ENCODE assay signal across 3 cellular contexts in genomic region chr5:175850165-175850845, GRCh38.
A peak's percentile ranks its signal among the peaks of the same experiment; 100 is the strongest.
TF ChIP-seq lines count a peak whose summit lies in the region.

No MANE protein-coding gene starts in this region.

TF ChIP-seq in A549, 52 proteins besides CTCF, POLR2A, EP300 and RAD21:
- TF ChIP-seq HOXA7 (CRISPR knock-in tag; IDR thresholded peaks at IDR 0.05) (no peak), JUNB (IDR thresholded peaks at IDR 0.05) (no peak), ZC3H11A (IDR thresholded peaks at IDR 0.05) (no peak), ZNF302 (CRISPR knock-in tag; IDR thresholded peaks at IDR 0.05) (no peak), ESRRA (IDR thresholded peaks at IDR 0.05; ENCODE audit: borderline replicate concordance, low read length) (no peak), CBX8 (IDR thresholded peaks at IDR 0.05) (no peak), EHMT2 (IDR thresholded peaks at IDR 0.05; ENCODE audit: low read depth) (no peak), FOSB (CRISPR knock-in tag; IDR thresholded peaks at IDR 0.05) (no peak), GATA3 (IDR thresholded peaks at IDR 0.05; ENCODE audit: borderline replicate concordance) (no peak), NFE2L2 (conservative IDR thresholded peaks at IDR 0.05; ENCODE audit: low read length) (no peak), SREBF2 (IDR thresholded peaks at IDR 0.05) (no peak)

TF ChIP-seq in HEK293, 187 proteins besides CTCF, POLR2A, EP300 and RAD21:
- TF ChIP-seq ZNF16 (tag by site-specific recombination; IDR thresholded peaks at IDR 0.05; ENCODE audit: low read depth) (no peak), ZNF596 (tag by site-specific recombination; IDR thresholded peaks at IDR 0.05) (no peak), ZSCAN30 (tag by site-specific recombination; IDR thresholded peaks at IDR 0.05) (no peak), MEIS1 (CRISPR knock-in tag; IDR thresholded peaks at IDR 0.05; ENCODE audit: borderline replicate concordance) (no peak), ZNF239 (tag by site-specific recombination; IDR thresholded peaks at IDR 0.05) (peak; percentile 91)
TF ChIP-seq in HEK293: peak in this region for 1.

TF ChIP-seq in K562, 482 proteins besides CTCF, POLR2A, EP300 and RAD21:
- TF ChIP-seq ZNF239 (CRISPR knock-in tag; IDR thresholded peaks at IDR 0.05), result peak; percentile 96
- peak; percentile 42 to 43; a peak in 3 of 4 replicates for TF ChIP-seq NRF1 (conservative IDR thresholded peaks at IDR 0.05 in 1 of 2, IDR thresholded peaks at IDR 0.05 in 1 of 2)
- TF ChIP-seq CHD4 (IDR thresholded peaks at IDR 0.05; ENCODE audit: insufficient read depth, insufficient replicate concordance, low read depth, low read length, poor library complexity, severe bottlenecking), result no peak
